Comparison of ENCODE assay signal across 13 cellular contexts in genomic region chr14:74048291-74048690, GRCh38. TPM values are rescaled to one million over a fixed set of nuclear protein-coding genes. Genes with fewer than 3 reads are reported as not detected.
DNase-seq lines count a peak whose midpoint lies in the region; ATAC-seq, FAIRE-seq and TF ChIP-seq lines count a peak whose summit lies in the region.
"Had no signal": no experiment of that assay in that cellular context is flagged by ENCODE, and none has a peak within 500 bp of the region (broad histone marks: within the 10 kb centered on the region; RNA-seq: fewer than 3 reads in every experiment).

No MANE protein-coding gene starts in this region.

- H4K8ac ChIP-seq in IMR-90 (ENCODE audit: low read depth in 2 of 2, low read length in 2 of 2), result no peak overlapping the region

- H3K9ac ChIP-seq in IMR-90 (ENCODE audit: low read depth, low read length) (no peak overlapping the region), astrocyte (ENCODE audit: low read length) (no peak overlapping the region)

- H3K4me1 ChIP-seq in IMR-90 (ENCODE audit: control insufficient read depth, insufficient read depth, low read length), result no peaks in the 10 kb centered on the region; the same call in 1 of the 2 replicates
- peaks cover 4% of the 10 kb centered on the region for H3K4me1 ChIP-seq in astrocyte (ENCODE audit: insufficient read depth, low read length)
- H3K4me1 ChIP-seq: stomach had no signal

- H3K23ac ChIP-seq in IMR-90 (ENCODE audit: low read depth, low read length), result no peak overlapping the region

- peaks cover 5% of the 10 kb centered on the region for H3K4me1 Mint-ChIP-seq in astrocyte (ENCODE audit: low read depth, unreplicated experiment)
- H3K4me1 Mint-ChIP-seq: central memory CD8-positive, alpha-beta T cell had no signal

- H4K5ac ChIP-seq in IMR-90 (ENCODE audit: low read depth, low read length), result no peak overlapping the region

- no peak overlapping the region for H2BK5ac ChIP-seq in IMR-90 (ENCODE audit: low read depth, low read length, poor library complexity, severe bottlenecking)

- no peak for TF ChIP-seq POLR2A in IMR-90 (IDR thresholded peaks at IDR 0.05; ENCODE audit: low read depth, low read length)

- no peak overlapping the region for H2AK5ac ChIP-seq in IMR-90 (ENCODE audit: low read depth, low read length)

- no CpG with 5 or more reads among the region's 3 CpGs for WGBS in IMR-90 (ENCODE audit: extremely low coverage in 2 of 2, insufficient read length in 1 of 2), 2 experiments

- CTCF ChIA-PET in IMR-90 (lab: Yijun Ruan, JAX), result interaction anchor here (0.7 to 1.0 kb wide), 2 partner anchors 11 to 95 kb away, joined by 3 to 4 read pairs; no protein-coding TSS in a partner anchor

- H3K4me3 ChIP-seq in IMR-90 (ENCODE audit: insufficient read depth, low read depth, low read length), result no peak overlapping the region
- H3K4me3 ChIP-seq in astrocyte (ENCODE audit: insufficient read depth, low read depth, low read length), result no peak overlapping the region
- H3K4me3 ChIP-seq: stomach had no signal

- no peak for TF ChIP-seq RAD21 in IMR-90 (IDR thresholded peaks at IDR 0.05; ENCODE audit: low read length)

- no peak overlapping the region for H3K14ac ChIP-seq in IMR-90 (replicated peaks; ENCODE audit: low read depth, low read length)

- H3K27ac ChIP-seq in IMR-90 (ENCODE audit: insufficient read depth, low read length) (no peak overlapping the region), astrocyte (ENCODE audit: low read depth, low read length) (peak overlapping the region; percentile 9)
- H3K27ac ChIP-seq: C4-2B, stomach had no signal

- H3K9me1 ChIP-seq in IMR-90 (ENCODE audit: insufficient read depth, low read length), result peaks cover 5% of the 10 kb centered on the region; the same call in 1 of the 2 replicates

- peak; percentile 47 for DNase-seq in ELR (ENCODE audit: low read depth)
- peak; percentile 53 for DNase-seq in IMR-90
- DNase-seq in astrocyte (ENCODE audit: low read depth), result peak; percentile 14
- peak; percentile 75 for DNase-seq in islet precursor cell
- no peak for DNase-seq in putamen (ENCODE audit: low spot score)
- no peak for DNase-seq in stimulated activated naive CD8-positive, alpha-beta T cell treated with anti-CD3 and anti-CD28 coated beads, Interleukin-15, Interleukin-2, amounts not matched to agents 100 U/mL and 50 U/mL, for 24 hours
- DNase-seq in occipital lobe (lab: John Stamatoyannopoulos, UW), result no peak
- DNase-seq: activated naive CD4-positive, alpha-beta T cell treated with anti-CD3 and anti-CD28 coated beads for 36 hours; right cardiac atrium; stomach had no signal

- in situ Hi-C loops in IMR-90 (cut with MboI; ENCODE audit: low sequenced_read_pairs), result loop anchor here (25.0 kb wide), 1 partner anchor 536 kb away; no protein-coding TSS in a partner anchor

- no peak overlapping the region for H3K27ac Mint-ChIP-seq in astrocyte (ENCODE audit: unreplicated experiment)
- H3K27ac Mint-ChIP-seq: activated naive CD4-positive, alpha-beta T cell treated with anti-CD3 and anti-CD28 coated beads for 36 hours had no signal

- H3K36me3 Mint-ChIP-seq in astrocyte (ENCODE audit: low read depth, unreplicated experiment), result peaks cover 3% of the 10 kb centered on the region

- H3K18ac ChIP-seq in IMR-90 (ENCODE audit: low read depth, low read length), result no peak overlapping the region

- H2BK120ac ChIP-seq in IMR-90 (ENCODE audit: low read depth, low read length), result no peak overlapping the region

- H3K4me2 ChIP-seq in IMR-90 (ENCODE audit: low read depth, low read length), result no peak overlapping the region
- peak overlapping the region; percentile 30 for H3K4me2 ChIP-seq in astrocyte (ENCODE audit: low read length)

- no TSS peak for BruUV-seq in IMR-90 (replicated peaks; lab: Mats Ljungman, UMichigan)

- POLR2A ChIA-PET in IMR-90 (lab: Charles Lee; ENCODE audit: unreplicated experiment), result no interaction called here

- H3K79me1 ChIP-seq in IMR-90 (ENCODE audit: low read depth in 1 of 2, low read length in 2 of 2), result no peaks in the 10 kb centered on the region

- H3K4ac ChIP-seq in IMR-90 (ENCODE audit: low read depth, low read length), result no peak overlapping the region

- H3K9me3 ChIP-seq in IMR-90 (ENCODE audit: control insufficient read depth, insufficient read depth, low read length) (no peaks in the 10 kb centered on the region), astrocyte (ENCODE audit: insufficient read depth, low read depth, low read length) (no peaks in the 10 kb centered on the region)
- H3K9me3 ChIP-seq: stomach had no signal

- H3K36me3 ChIP-seq in IMR-90 (ENCODE audit: control insufficient read depth, insufficient read depth, low read length), result no peaks in the 10 kb centered on the region
- H3K36me3 ChIP-seq in astrocyte (ENCODE audit: insufficient read depth, low read length), result no peaks in the 10 kb centered on the region

- H4K20me1 ChIP-seq in IMR-90 (ENCODE audit: insufficient read depth, low read length) (no peaks in the 10 kb centered on the region), astrocyte (ENCODE audit: insufficient read depth, low read length) (no peaks in the 10 kb centered on the region)

- no peaks in the 10 kb centered on the region for H3K27me3 Mint-ChIP-seq in astrocyte (ENCODE audit: low read depth, unreplicated experiment)
- H3K27me3 Mint-ChIP-seq: central memory CD8-positive, alpha-beta T cell had no signal

- dilution Hi-C loops in IMR-90 (cut with HindIII; ENCODE audit: low sequenced_read_pairs, unreplicated experiment), result no loop called here

- no peak overlapping the region for H4K91ac ChIP-seq in IMR-90 (ENCODE audit: insufficient read depth, low read depth, low read length)

- H3K27me3 ChIP-seq in IMR-90 (ENCODE audit: control insufficient read depth, insufficient read depth, low read length), result no peaks in the 10 kb centered on the region
- H3K27me3 ChIP-seq in astrocyte (ENCODE audit: insufficient read depth, low read length), result no peaks in the 10 kb centered on the region
- H3K27me3 ChIP-seq: stomach had no signal

- H3K56ac ChIP-seq in IMR-90 (ENCODE audit: extremely low read depth, insufficient read depth, low read length), result no peak overlapping the region

- peak overlapping the region; percentile 11 for H2AFZ ChIP-seq in IMR-90 (replicated peaks; ENCODE audit: low read length, poor library complexity)
- H2AFZ ChIP-seq in astrocyte (ENCODE audit: low read depth, low read length), result no peak overlapping the region

- TF ChIP-seq CTCF in IMR-90 (conservative IDR thresholded peaks at IDR 0.05; ENCODE audit: low read depth, low read length), result peak; percentile 9; the same call in 1 of the 2 replicates
- TF ChIP-seq CTCF in astrocyte (IDR thresholded peaks at IDR 0.05; ENCODE audit: insufficient read depth, low read depth, low read length), result peak; percentile 19

- H2BK15ac ChIP-seq in IMR-90 (ENCODE audit: low read depth, low read length), result no peak overlapping the region

- ATAC-seq in IMR-90 (ENCODE audit: low read depth), result peak; percentile 46
- ATAC-seq in GM21576 (IDR thresholded peaks at IDR 0.05; ENCODE audit: unreplicated experiment), result no peak
- no peak for ATAC-seq in stimulated activated naive CD8-positive, alpha-beta T cell treated with anti-CD3 and anti-CD28 coated beads, Interleukin-15, Interleukin-2, amounts not matched to agents 100 U/mL and 50 U/mL, for 24 hours
- ATAC-seq: right cardiac atrium had no signal

- no peaks in the 10 kb centered on the region for H3K9me3 Mint-ChIP-seq in astrocyte (ENCODE audit: unreplicated experiment)
- H3K9me3 Mint-ChIP-seq: activated naive CD4-positive, alpha-beta T cell treated with anti-CD3 and anti-CD28 coated beads for 36 hours; central memory CD8-positive, alpha-beta T cell had no signal

- intact Hi-C loops in IMR-90 (cut with micrococcal nuclease), result no loop called here

- H2AK9ac ChIP-seq in IMR-90 (replicated peaks; ENCODE audit: low read depth, low read length, poor library complexity), result no peak overlapping the region

- H3K4me3 Mint-ChIP-seq in astrocyte (ENCODE audit: unreplicated experiment), result peak overlapping the region; percentile 27
- H3K4me3 Mint-ChIP-seq: activated naive CD4-positive, alpha-beta T cell treated with anti-CD3 and anti-CD28 coated beads for 36 hours; central memory CD8-positive, alpha-beta T cell had no signal

- no peak for FAIRE-seq in astrocyte (lab: Jason Lieb, UNC)

- H2BK20ac ChIP-seq in IMR-90 (ENCODE audit: low read depth, low read length), result no peak overlapping the region

- H3K79me2 ChIP-seq in astrocyte (ENCODE audit: insufficient read depth, low read length), result no peaks in the 10 kb centered on the region

TF ChIP-seq in IMR-90, 13 proteins besides CTCF, POLR2A, EP300 and RAD21 (continues in another document):
- TF ChIP-seq NFE2L2 (IDR thresholded peaks at IDR 0.05; ENCODE audit: low read depth, low read length), result no peak
- no peak for TF ChIP-seq MAZ (IDR thresholded peaks at IDR 0.05; ENCODE audit: borderline replicate concordance, low read depth, low read length)
- TF ChIP-seq MAFK (IDR thresholded peaks at IDR 0.05; ENCODE audit: low read depth, low read length), result no peak
- TF ChIP-seq RCOR1 (IDR thresholded peaks at IDR 0.05; ENCODE audit: insufficient replicate concordance, low read length), result no peak
- TF ChIP-seq MXI1 (IDR thresholded peaks at IDR 0.05; ENCODE audit: borderline replicate concordance, low read depth, low read length), result no peak
- TF ChIP-seq SMC3 (IDR thresholded peaks at IDR 0.05; ENCODE audit: low read depth, low read length), result no peak

RNA-seq across cellular contexts. Expression of gene BBOF1, which starts 29.1 kb away (rescaled TPM):
- 1.6 and 1.7 TPM in 2 replicates for total RNA-seq in IMR-90 (2012; rRNA removed)
- 0.95 and 1.6 TPM in 2 replicates for polyA plus RNA-seq in IMR-90 (2012; rRNA removed)
- polyA plus RNA-seq in IMR-90 (2012; cell fraction: cytosol; rRNA removed), result 0.09 and 0.19 TPM in 2 replicates
- 0.22 and 1.9 TPM in 2 replicates for polyA plus RNA-seq in IMR-90 (2012; cell fraction: nucleus; rRNA removed; ENCODE audit: low replicate concordance)
- 5.7 and 6.8 TPM in 2 replicates for total RNA-seq in astrocyte
- total RNA-seq in occipital lobe, result 8.9 TPM

RNA-seq across cellular contexts. Expression of gene ENTPD5, which starts 29.2 kb away (rescaled TPM):
- total RNA-seq in IMR-90 (2012; rRNA removed) (6.4 and 8.1 TPM in 2 replicates), astrocyte (9.5 and 9.7 TPM in 2 replicates), occipital lobe (6.4 TPM)
- 5.8 and 7.3 TPM in 2 replicates for polyA plus RNA-seq in IMR-90 (2012; rRNA removed)
- 2.1 and 3.2 TPM in 2 replicates for polyA plus RNA-seq in IMR-90 (2012; cell fraction: cytosol; rRNA removed)
- polyA plus RNA-seq in IMR-90 (2012; cell fraction: nucleus; rRNA removed; ENCODE audit: low replicate concordance), result 4.6 and 16.2 TPM in 2 replicates

RNA-seq across cellular contexts. Expression of gene ALDH6A1, which starts 36.0 kb away (rescaled TPM):
- total RNA-seq in IMR-90 (2012; rRNA removed), result 11.9 and 15.1 TPM in 2 replicates
- 4.5 and 6.0 TPM in 2 replicates for polyA plus RNA-seq in IMR-90 (2012; rRNA removed)
- polyA plus RNA-seq in IMR-90 (2012; cell fraction: cytosol; rRNA removed), result 2.8 and 5.7 TPM in 2 replicates
- 2.2 and 5.7 TPM in 2 replicates for polyA plus RNA-seq in IMR-90 (2012; cell fraction: nucleus; rRNA removed; ENCODE audit: low replicate concordance)
- 11.8 and 12.0 TPM in 2 replicates for total RNA-seq in astrocyte
- total RNA-seq in occipital lobe, result 28.7 TPM

RNA-seq across cellular contexts. Expression of gene LIN52, which starts 36.5 kb away (rescaled TPM):
- total RNA-seq in IMR-90 (2012; rRNA removed) (8.3 and 11.5 TPM in 2 replicates), astrocyte (5.5 and 6.2 TPM in 2 replicates), occipital lobe (14.3 TPM)
- 5.5 and 6.1 TPM in 2 replicates for polyA plus RNA-seq in IMR-90 (2012; rRNA removed)
- polyA plus RNA-seq in IMR-90 (2012; cell fraction: cytosol; rRNA removed), result 2.1 and 2.8 TPM in 2 replicates
- polyA plus RNA-seq in IMR-90 (2012; cell fraction: nucleus; rRNA removed; ENCODE audit: low replicate concordance), result 1.2 and 4.3 TPM in 2 replicates

Comparison
In these comparisons a context has a peak if more than half of its experiments do, and no peak if none do; other contexts are left out.
1. DNase-seq: peak in ELR (single experiment), IMR-90 (single experiment), astrocyte (single experiment) and islet precursor cell (single experiment); none in putamen (single experiment), stimulated activated naive CD8-positive, alpha-beta T cell treated with anti-CD3 and anti-CD28 coated beads, Interleukin-15, Interleukin-2, amounts not matched to agents 100 U/mL and 50 U/mL, for 24 hours (single experiment) and occipital lobe (single experiment).